8 cellular contexts compared by ENCODE assay signal in the genomic region with DNA sequence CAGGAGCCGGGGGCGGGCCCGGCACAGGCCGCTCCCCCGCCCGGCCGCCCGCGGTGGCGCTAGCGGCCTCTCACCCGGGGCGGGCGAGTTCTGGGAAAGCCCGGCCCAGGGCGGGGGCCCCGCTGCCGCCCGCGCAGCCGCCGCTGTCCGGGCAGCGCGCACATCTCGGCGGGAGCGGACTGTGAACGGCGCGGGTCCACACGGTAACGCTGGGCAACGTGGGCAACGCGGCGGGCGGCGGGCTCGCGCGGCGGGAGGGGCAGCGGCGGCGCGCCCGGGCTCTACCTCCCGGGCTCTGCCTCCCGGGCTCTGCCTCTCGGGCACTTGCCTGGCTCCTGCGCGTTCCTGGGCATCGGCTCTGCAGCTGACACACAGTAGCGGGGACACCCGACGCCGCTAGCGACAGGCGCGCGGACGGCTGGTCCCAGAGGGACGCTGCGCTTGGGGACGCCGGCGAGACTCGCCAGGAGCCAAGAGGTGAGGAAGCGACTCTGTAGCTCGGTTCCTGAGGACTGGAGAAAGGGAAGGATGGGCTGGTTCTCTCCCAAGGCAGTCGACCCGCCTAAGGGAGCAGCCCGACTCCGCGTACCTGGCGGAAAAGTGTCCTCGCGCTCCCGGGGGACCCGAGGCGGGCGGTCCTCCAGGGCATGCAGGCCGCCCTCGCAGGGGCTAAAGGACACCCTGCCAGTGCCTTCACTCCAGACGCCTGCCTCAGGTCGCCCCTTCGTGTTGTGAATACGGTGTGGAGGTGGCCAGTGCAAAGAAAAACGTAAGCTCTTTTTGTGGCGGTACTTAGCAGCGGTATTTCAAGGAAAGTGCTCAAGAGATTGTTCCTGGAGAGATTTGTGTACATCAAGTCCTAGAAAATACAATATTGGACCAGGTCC. TPM values are rescaled to one million over a fixed set of nuclear protein-coding genes. Genes with fewer than 3 reads are reported as not detected.
DNase-seq lines count a peak whose midpoint lies in the region; ATAC-seq and TF ChIP-seq lines count a peak whose summit lies in the region.

A gene (plus strand): TSS at position 150 of the 887 bp plus-strand sequence. CDS start 37,116 bp downstream, outside the sequence.

- no peaks in the 10 kb centered on the region for H3K9me3 ChIP-seq in Caco-2

- DNase-seq in Caco-2: peak; percentile 65 to 83
- peak; percentile 40 for DNase-seq in NCI-H226
- no peak for DNase-seq in MCF 10A (ENCODE audit: unreplicated experiment)
- DNase-seq in immature natural killer cell: no peak
- no peak for DNase-seq in SKM-1 treated with dmso at 0.1 percent for 144 hours (lab: John Stamatoyannopoulos, UW; ENCODE audit: unreplicated experiment)

- no peaks in the 10 kb centered on the region for H3K9me3 Mint-ChIP-seq in Caco-2 (ENCODE audit: unreplicated experiment)
- no peaks in the 10 kb centered on the region for H3K9me3 Mint-ChIP-seq in MCF 10A (ENCODE audit: unreplicated experiment)
- H3K9me3 Mint-ChIP-seq in immature natural killer cell: peaks cover 0 to 17% (median 3%) of the 10 kb centered on the region in 6 donors

- intact Hi-C loops in Caco-2 (cut with micrococcal nuclease; ENCODE audit: unreplicated experiment) (loop anchor here (2.0 kb wide), 1 partner anchor 77 kb away; no protein-coding TSS in a partner anchor), MCF 10A (cut with micrococcal nuclease) (no loop called here)

- H3K27ac ChIP-seq in skin epidermis: peak within 1 kb of the TSS in 5 of 21 experiments; percentile 39 to 69 (median 50)

- H3K27ac Mint-ChIP-seq in Caco-2 (ENCODE audit: unreplicated experiment) (peak within 1 kb of the TSS; percentile 6), MCF 10A (ENCODE audit: low read depth, unreplicated experiment) (no peak within 1 kb of the TSS), immature natural killer cell (peak within 1 kb of the TSS in 1 of 6 donors; percentile 5)

- no peak for TF ChIP-seq CTCF in Caco-2 (IDR thresholded peaks at IDR 0.05; ENCODE audit: insufficient read depth in 1 of 2, low read depth in 1 of 2, low read length in 1 of 2, severe bottlenecking in 1 of 2, unreplicated experiment in 1 of 2)
- no peak for TF ChIP-seq CTCF in MCF 10A (IDR thresholded peaks at IDR 0.05; ENCODE audit: unreplicated experiment)

- H3K27me3 Mint-ChIP-seq in Caco-2 (ENCODE audit: insufficient read depth, unreplicated experiment): no peaks in the 10 kb centered on the region
- H3K27me3 Mint-ChIP-seq in MCF 10A (ENCODE audit: insufficient read depth, unreplicated experiment): peaks cover 10% of the 10 kb centered on the region
- H3K27me3 Mint-ChIP-seq in immature natural killer cell (ENCODE audit: low read depth in 3 of 3): peaks cover 9 to 25% (median 22%) of the 10 kb centered on the region in 3 donors

- peak within 1 kb of the TSS; percentile 72 for H3K4me3 ChIP-seq in Caco-2 (ENCODE audit: low read depth, low read length)
- H3K4me3 ChIP-seq in skin epidermis: peak within 1 kb of the TSS; percentile 18 to 54 (median 38)

- H3K4me3 Mint-ChIP-seq in Caco-2 (ENCODE audit: unreplicated experiment): peak within 1 kb of the TSS; percentile 70
- H3K4me3 Mint-ChIP-seq in MCF 10A (ENCODE audit: unreplicated experiment): peak within 1 kb of the TSS; percentile 55
- H3K4me3 Mint-ChIP-seq in immature natural killer cell: peak within 1 kb of the TSS in 3 of 5 donors; percentile 1 to 56 (median 21)

- BruUV-seq in Caco-2 (replicated peaks; lab: Mats Ljungman, UMichigan) (no TSS peak), MCF 10A (replicated peaks; lab: Mats Ljungman, UMichigan) (no TSS peak)

- no peaks in the 10 kb centered on the region for H3K27me3 ChIP-seq in Caco-2 (replicated peaks; ENCODE audit: control insufficient read depth, insufficient read depth, low read length)

- POLR2A ChIA-PET in Caco-2 (lab: Charles Lee) (interaction anchor here (0.6 kb wide), 1 partner anchor 448 kb away, joined by 3 read pairs; no protein-coding TSS in a partner anchor), MCF 10A (lab: Yijun Ruan, JAX) (no interaction called here)

- peaks cover 50% of the 10 kb centered on the region for H3K4me1 ChIP-seq in Caco-2

- ATAC-seq in GM21423 (IDR thresholded peaks at IDR 0.05; ENCODE audit: unreplicated experiment): peak; percentile 48
- no peak for ATAC-seq in HG03460 (IDR thresholded peaks at IDR 0.05; ENCODE audit: unreplicated experiment)

- H3K4me1 Mint-ChIP-seq in Caco-2 (ENCODE audit: low read depth, unreplicated experiment): peaks cover 56% of the 10 kb centered on the region
- peaks cover 26% of the 10 kb centered on the region for H3K4me1 Mint-ChIP-seq in MCF 10A (ENCODE audit: insufficient read depth, unreplicated experiment)
- H3K4me1 Mint-ChIP-seq in immature natural killer cell: peaks cover 0 to 6% of the 10 kb centered on the region in 2 donors

- H3K36me3 Mint-ChIP-seq in Caco-2 (ENCODE audit: insufficient read depth, unreplicated experiment) (peaks cover 7% of the 10 kb centered on the region), MCF 10A (ENCODE audit: insufficient read depth, unreplicated experiment) (no peaks in the 10 kb centered on the region), immature natural killer cell (peaks cover 0 to 5% (median 5%) of the 10 kb centered on the region in 3 donors)

- H3K36me3 ChIP-seq in Caco-2 (ENCODE audit: control insufficient read depth, insufficient read depth, low read length): no peaks in the 10 kb centered on the region

- CTCF ChIA-PET in Caco-2 (lab: Charles Lee): interaction anchor here (0.5 kb wide), 1 partner anchor 291 kb away, joined by 3 read pairs; no protein-coding TSS in a partner anchor
- CTCF ChIA-PET in MCF 10A (lab: Yijun Ruan, JAX): no interaction called here

RNA-seq across cellular contexts. Expression of the gene that starts here (rescaled TPM):
- total RNA-seq in Caco-2 (2022) (10.7 and 12.8 TPM in 2 replicates), MCF 10A (2022) (0.22 and 0.23 TPM in 2 replicates)
- polyA plus RNA-seq in immature natural killer cell: under 1 TPM in 2 of 3 donors, not detected in 1; 0.03 to 0.08 TPM

Comparison
In these comparisons a context has a peak if more than half of its experiments do, and no peak if none do; other contexts are left out.
1. DNase-seq: peak in Caco-2 (2 of 2) and NCI-H226 (single experiment); none in MCF 10A (single experiment), immature natural killer cell (0 of 3) and SKM-1 treated with dmso at 0.1 percent for 144 hours (single experiment).
2. Peak in every context shown above with its lines, with median percentiles within 50 percentile points of each other: H3K4me3 Mint-ChIP-seq.